ENCODE assay signal across 20 cellular contexts in the genomic region with DNA sequence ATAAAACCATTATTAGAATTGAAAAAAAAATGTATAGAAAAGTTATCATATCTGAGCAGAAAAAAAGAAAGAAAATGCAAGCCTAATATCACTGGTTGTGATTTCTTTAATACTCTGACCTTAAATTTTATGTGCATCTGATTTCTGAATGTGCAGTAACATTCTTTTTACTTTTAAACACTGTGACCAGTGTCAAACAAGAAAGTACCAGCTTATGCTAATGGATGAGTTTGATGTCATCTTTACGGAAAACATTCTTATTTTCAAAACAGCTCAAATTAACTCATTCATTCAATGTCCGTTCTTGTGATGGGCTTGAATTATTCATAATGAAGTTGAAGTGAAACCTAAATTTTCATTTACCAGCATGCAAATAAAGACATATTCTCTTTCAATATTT.
"Had no signal": no experiment of that assay in that cellular context is flagged by ENCODE, and none has a peak within 500 bp of the region (broad histone marks: within the 10 kb centered on the region; RNA-seq: fewer than 3 reads in every experiment).

Gene TAS2R50 (minus strand): TSS at position 101 of the 400 bp plus-strand sequence. CDS start 52 bp downstream, at position 49.

- H3K9me2 ChIP-seq: SK-N-SH had no signal

- H3K9ac ChIP-seq: SK-N-SH had no signal

- ATAC-seq: HepG2 had no signal

- DNase-seq: IMR-90, Kasumi-1, KG1, MM.1S, NCI-H1092 treated with DMSO at 0.1 percent for 48 hours, NCI-H1436, NCI-H187, NCI-H2029, NCI-H2081 treated with DMSO at 0.1 percent for 48 hours, NCI-H2171, NCI-H226, NCI-H446, NCI-H510A, NCI-H524 treated with DMSO at 0.1 percent for 48 hours, NCI-H69, NCI-H774, RPMI8226, SHP77, SK-N-SH had no signal

- H3K4me2 ChIP-seq: SK-N-SH had no signal
